8 cellular contexts compared by ENCODE assay signal in genomic region chr16:684067-684794, GRCh38. TPM values are rescaled to one million over a fixed set of nuclear protein-coding genes. Genes with fewer than 3 reads are reported as not detected.
DNase-seq lines count a peak whose midpoint lies in the region; ATAC-seq and TF ChIP-seq lines count a peak whose summit lies in the region.

Gene JMJD8, minus strand, starts transcription at chr16:684334. Its CDS starts 15 bp downstream, at chr16:684319.

- TF ChIP-seq CTCF in DND-41 (IDR thresholded peaks at IDR 0.05; ENCODE audit: borderline replicate concordance, extremely low read depth, low read length, poor library complexity, severe bottlenecking) (no peak), RWPE1 (conservative IDR thresholded peaks at IDR 0.05; ENCODE audit: low read depth) (no peak)

- peaks cover 77% of the 10 kb centered on the region for H3K4me1 ChIP-seq in DND-41 (ENCODE audit: insufficient read depth, low read length)
- peaks cover 9 to 36% of the 10 kb centered on the region in 2 donors for H3K4me1 ChIP-seq in naive thymus-derived CD4-positive, alpha-beta T cell (ENCODE audit: control insufficient read depth in 2 of 2, insufficient read depth in 2 of 2, low read length in 2 of 2)

- peak within 1 kb of the TSS; percentile 58 to 87 (median 76) for H3K4me3 Mint-ChIP-seq in naive thymus-derived CD4-positive, alpha-beta T cell
- H3K4me3 Mint-ChIP-seq in stimulated activated effector memory CD8-positive, alpha-beta T cell treated with anti-CD3 and anti-CD28 coated beads, Interleukin-12 subunit alpha, Interleukin-12 subunit beta, amount 100 ng/mL, for 72 hours, result peak within 1 kb of the TSS; percentile 73

- H3K27me3 Mint-ChIP-seq in naive thymus-derived CD4-positive, alpha-beta T cell, result no peaks in the 10 kb centered on the region

- peaks cover 10 to 31% (median 22%) of the 10 kb centered on the region in 7 donors for H3K4me1 Mint-ChIP-seq in naive thymus-derived CD4-positive, alpha-beta T cell
- peaks cover 52% of the 10 kb centered on the region for H3K4me1 Mint-ChIP-seq in stimulated activated effector memory CD8-positive, alpha-beta T cell treated with anti-CD3 and anti-CD28 coated beads, Interleukin-12 subunit alpha, Interleukin-12 subunit beta, amount 100 ng/mL, for 72 hours

- peak; percentile 98 for DNase-seq in DND-41
- peak; percentile 93 for DNase-seq in LHCN-M2 (ENCODE audit: low read depth)
- peak; percentile 85 for DNase-seq in RWPE1 (ENCODE audit: low spot score)
- DNase-seq in activated T-helper 1 cell treated with anti-CD3 and anti-CD28 coated beads, Interleukin-2, amount 50 U/mL, for 16 hours (ENCODE audit: low read depth in 1 of 2, low spot score in 1 of 2), result peak; percentile 91 to 96
- DNase-seq in fibroblast of gingiva (ENCODE audit: low read depth), result peak; percentile 96
- DNase-seq in naive thymus-derived CD4-positive, alpha-beta T cell, result peak; percentile 88 to 97 (median 91)
- peak; percentile 91 to 97 for DNase-seq in stimulated activated effector memory CD8-positive, alpha-beta T cell treated with anti-CD3 and anti-CD28 coated beads, Interleukin-12 subunit alpha, Interleukin-12 subunit beta, amount 100 ng/mL, for 72 hours (ENCODE audit: low spot score in 2 of 2)

- H3K27ac ChIP-seq in DND-41 (ENCODE audit: low read length), result peak within 1 kb of the TSS; percentile 77
- H3K27ac ChIP-seq in RWPE1, result peak within 1 kb of the TSS; percentile 94
- peak within 1 kb of the TSS; percentile 78 for H3K27ac ChIP-seq in naive thymus-derived CD4-positive, alpha-beta T cell (ENCODE audit: low read depth, low read length)

- H3K27me3 ChIP-seq in DND-41 (ENCODE audit: insufficient read depth, low read length, poor library complexity), result no peaks in the 10 kb centered on the region
- no peaks in the 10 kb centered on the region for H3K27me3 ChIP-seq in naive thymus-derived CD4-positive, alpha-beta T cell (ENCODE audit: control insufficient read depth in 2 of 2, insufficient read depth in 2 of 2, low read length in 2 of 2)

- H3K4me2 ChIP-seq in DND-41 (ENCODE audit: insufficient read depth, low read length), result peak within 1 kb of the TSS; percentile 99

- POLR2A ChIA-PET in RWPE1 (lab: Yijun Ruan, JAX; ENCODE audit: low non-redundant PET), result interaction anchor here (0.6 to 1.2 kb wide), 3 partner anchors 11 to 612 kb away, joined by 3 to 5 read pairs (median 5); no protein-coding TSS in a partner anchor
- POLR2A ChIA-PET in naive thymus-derived CD4-positive, alpha-beta T cell (lab: Charles Lee), result interaction anchor here (0.8 to 1.4 kb wide), 7 partner anchors 9 to 94 kb away, joined by 3 to 15 read pairs (median 3); partner anchors contain the start of genes RAB40C, RHBDL1 and WDR90

- H3K9me3 ChIP-seq in DND-41 (ENCODE audit: insufficient read depth, low read length, severe bottlenecking), result no peaks in the 10 kb centered on the region
- no peaks in the 10 kb centered on the region for H3K9me3 ChIP-seq in naive thymus-derived CD4-positive, alpha-beta T cell (ENCODE audit: control insufficient read depth in 2 of 3, low read length in 3 of 3)

- peak within 1 kb of the TSS; percentile 70 for H2AFZ ChIP-seq in DND-41 (ENCODE audit: low read depth, low read length)

- peaks cover 0 to 9% (median 0%) of the 10 kb centered on the region in 5 donors for H3K36me3 Mint-ChIP-seq in naive thymus-derived CD4-positive, alpha-beta T cell
- H3K36me3 Mint-ChIP-seq in stimulated activated effector memory CD8-positive, alpha-beta T cell treated with anti-CD3 and anti-CD28 coated beads, Interleukin-12 subunit alpha, Interleukin-12 subunit beta, amount 100 ng/mL, for 72 hours, result peaks cover 48% of the 10 kb centered on the region

- peak within 1 kb of the TSS; percentile 61 to 98; a peak in 3 of 4 replicates for H3K4me3 ChIP-seq in DND-41 (ENCODE audit: low read depth in 1 of 2, low read length in 2 of 2)
- H3K4me3 ChIP-seq in naive thymus-derived CD4-positive, alpha-beta T cell (ENCODE audit: low read length), result peak within 1 kb of the TSS; percentile 52

- peak; percentile 79 for ATAC-seq in DND-41 (ENCODE audit: insufficient read depth, low read depth)
- peak; percentile 47 for ATAC-seq in GM21825 (IDR thresholded peaks at IDR 0.05; ENCODE audit: unreplicated experiment)
- peak; percentile 75 for ATAC-seq in naive thymus-derived CD4-positive, alpha-beta T cell
- peak; percentile 85 for ATAC-seq in stimulated activated effector memory CD8-positive, alpha-beta T cell treated with anti-CD3 and anti-CD28 coated beads, Interleukin-12 subunit alpha, Interleukin-12 subunit beta, amount 100 ng/mL, for 72 hours

- peak within 1 kb of the TSS in 6 of 9 donors; percentile 38 to 82 (median 58) for H3K27ac Mint-ChIP-seq in naive thymus-derived CD4-positive, alpha-beta T cell
- peak within 1 kb of the TSS; percentile 89 for H3K27ac Mint-ChIP-seq in stimulated activated effector memory CD8-positive, alpha-beta T cell treated with anti-CD3 and anti-CD28 coated beads, Interleukin-12 subunit alpha, Interleukin-12 subunit beta, amount 100 ng/mL, for 72 hours

- H3K9me3 Mint-ChIP-seq in naive thymus-derived CD4-positive, alpha-beta T cell, result no peaks in the 10 kb centered on the region
- no peaks in the 10 kb centered on the region for H3K9me3 Mint-ChIP-seq in stimulated activated effector memory CD8-positive, alpha-beta T cell treated with anti-CD3 and anti-CD28 coated beads, Interleukin-12 subunit alpha, Interleukin-12 subunit beta, amount 100 ng/mL, for 72 hours

- peaks cover 47% of the 10 kb centered on the region for H4K20me1 ChIP-seq in DND-41 (ENCODE audit: insufficient read depth, low read length)

- intact Hi-C loops in naive thymus-derived CD4-positive, alpha-beta T cell (cut with micrococcal nuclease), result loop anchor here (1.0 to 5.0 kb wide), 9 partner anchors 11 to 738 kb away; partner anchors contain the start of genes METTL26 (in 2 of the 2), RHOT2 (in 2 of the 2), CIAO3 (in 1 of the 2) and FAM234A (in 1 of the 2)

- H3K9ac ChIP-seq in DND-41 (ENCODE audit: low read depth, low read length), result peak within 1 kb of the TSS; percentile 85

- H3K36me3 ChIP-seq in DND-41 (ENCODE audit: insufficient read depth, low read length), result peaks cover 69% of the 10 kb centered on the region
- peaks cover 0 to 49% (median 12%) of the 10 kb centered on the region in 3 experiments for H3K36me3 ChIP-seq in naive thymus-derived CD4-positive, alpha-beta T cell (ENCODE audit: control insufficient read depth in 2 of 3, insufficient read depth in 3 of 3, low read length in 3 of 3)

- CTCF ChIA-PET in RWPE1 (lab: Yijun Ruan, JAX), result interaction anchor here (0.6 to 1.6 kb wide), 3 partner anchors 31 to 92 kb away, joined by 3 to 5 read pairs (median 3); partner anchors contain the start of gene METRN
- CTCF ChIA-PET in naive thymus-derived CD4-positive, alpha-beta T cell (lab: Charles Lee), result interaction anchor here (1.2 kb wide), 1 partner anchor 17 kb away, joined by 4 read pairs; no protein-coding TSS in a partner anchor

- peaks cover 49% of the 10 kb centered on the region for H3K79me2 ChIP-seq in DND-41 (ENCODE audit: insufficient read depth, low read length)

RNA-seq across cellular contexts. Expression of gene JMJD8, which starts in this region (rescaled TPM):
- total RNA-seq in LHCN-M2 (2014; rRNA removed), result 68.1 and 71.2 TPM in 2 replicates
- 45.7 TPM for polyA plus RNA-seq in LHCN-M2 (2012)
- total RNA-seq in naive thymus-derived CD4-positive, alpha-beta T cell, result 10 to 100 TPM; 26.8 to 48.1 (median 37.2) TPM
- 10 to 100 TPM; 43.2 to 62.1 TPM for polyA plus RNA-seq in naive thymus-derived CD4-positive, alpha-beta T cell

Comparison
In these comparisons a context has a peak if more than half of its experiments do, and no peak if none do; other contexts are left out.
1. Peak in every context shown above with its lines: DNase-seq, ATAC-seq, H3K4me3 ChIP-seq and H3K27ac ChIP-seq.